8 cellular contexts compared by ENCODE assay signal in genomic region chr10:73785221-73785720, GRCh38. TPM values are rescaled to one million over a fixed set of nuclear protein-coding genes. Genes with fewer than 3 reads are reported as not detected.
DNase-seq lines count a peak whose midpoint lies in the region; ATAC-seq and TF ChIP-seq lines count a peak whose summit lies in the region.

TSS of gene ZSWIM8 (plus strand) at chr10:73785606. CDS start at chr10:73785879, 273 bp downstream.

- H3K36me3 ChIP-seq in Karpas-422 (ENCODE audit: insufficient read depth, low read length), result no peaks in the 10 kb centered on the region
- H3K36me3 ChIP-seq in esophagus muscularis mucosa, result peaks cover 13 to 21% (median 20%) of the 10 kb centered on the region in 4 donors
- H3K36me3 ChIP-seq in muscle layer of duodenum (ENCODE audit: control insufficient read depth in 1 of 2, insufficient read depth in 2 of 2, low read length in 2 of 2), result peaks cover 14 to 16% of the 10 kb centered on the region in 2 donors

- H3K9me2 ChIP-seq in Karpas-422 (replicated peaks; ENCODE audit: insufficient read depth, low read length), result no peaks in the 10 kb centered on the region

- intact Hi-C loops in esophagus muscularis mucosa (cut with DNase I), result loop anchor here (5.0 kb wide), 1 partner anchor 43 kb away; the partner anchor contains the start of gene SEC24C

- H3K4me3 ChIP-seq in Karpas-422 (ENCODE audit: low read length), result peak within 1 kb of the TSS; percentile 97
- H3K4me3 ChIP-seq in esophagus muscularis mucosa, result peak within 1 kb of the TSS; percentile 80 to 97 (median 90)
- H3K4me3 ChIP-seq in muscle layer of duodenum (ENCODE audit: low read depth in 1 of 2, low read length in 2 of 2), result peak within 1 kb of the TSS; percentile 77 to 94

- peak within 1 kb of the TSS; percentile 95 for H3K4me2 ChIP-seq in Karpas-422 (ENCODE audit: low read depth, low read length, poor library complexity, severe bottlenecking)

- no peaks in the 10 kb centered on the region for H3K27me3 ChIP-seq in Karpas-422 (ENCODE audit: low read length)
- H3K27me3 ChIP-seq in esophagus muscularis mucosa, result no peaks in the 10 kb centered on the region
- H3K27me3 ChIP-seq in muscle layer of duodenum (ENCODE audit: low read depth, low read length), result no peaks in the 10 kb centered on the region

- 2% methylated on average over 26 of the region's 35 CpGs for WGBS in esophagus muscularis mucosa

- no peak for TF ChIP-seq EP300 in esophagus muscularis mucosa (IDR thresholded peaks at IDR 0.05)

- TF ChIP-seq POLR2A in esophagus muscularis mucosa (IDR thresholded peaks at IDR 0.05; ENCODE audit: low read depth), result peak; percentile 72

- H3K27ac ChIP-seq in Karpas-422 (ENCODE audit: low read length) (peak within 1 kb of the TSS; percentile 62), esophagus muscularis mucosa (replicated peaks in 1 of 4) (peak within 1 kb of the TSS; percentile 92 to 96 (median 94)), muscle layer of duodenum (ENCODE audit: low read length) (peak within 1 kb of the TSS; percentile 83)

- H3K9me3 ChIP-seq in Karpas-422 (ENCODE audit: low read length) (no peaks in the 10 kb centered on the region), esophagus muscularis mucosa (no peaks in the 10 kb centered on the region), muscle layer of duodenum (ENCODE audit: control insufficient read depth in 1 of 2, low read length in 2 of 2) (no peaks in the 10 kb centered on the region)

- peak; percentile 71 for ATAC-seq in GM21825 (IDR thresholded peaks at IDR 0.05; ENCODE audit: unreplicated experiment)

- H3K79me2 ChIP-seq in Karpas-422 (ENCODE audit: low read length), result peaks cover 68% of the 10 kb centered on the region

- DNase-seq in DMS79 treated with DMSO at 0.1 percent for 48 hours (lab: John Stamatoyannopoulos, UW) (peak; percentile 78), Karpas-422 (peak; percentile 96), RKO (ENCODE audit: low spot score) (peak; percentile 96), activated T-helper 1 cell treated with Interleukin-2 at 50 U/mL for 16 hours (ENCODE audit: low read depth) (peak; percentile 79), esophagus muscularis mucosa (ENCODE audit: extremely low spot score) (peak; percentile 96)
- DNase-seq in stimulated activated CD8-positive, alpha-beta memory T cell treated with anti-CD3 and anti-CD28 coated beads, Interleukin-7, amount 100 ng/mL, for 4 hours (ENCODE audit: low read depth in 2 of 2), result peak; percentile 78 to 79

- peaks cover 42% of the 10 kb centered on the region for H3K4me1 ChIP-seq in Karpas-422 (ENCODE audit: low read length)
- peaks cover 57 to 78% (median 65%) of the 10 kb centered on the region in 4 donors for H3K4me1 ChIP-seq in esophagus muscularis mucosa
- peaks cover 15 to 52% of the 10 kb centered on the region in 2 donors for H3K4me1 ChIP-seq in muscle layer of duodenum (ENCODE audit: control insufficient read depth in 1 of 2, insufficient read depth in 2 of 2, low read length in 2 of 2)

- H3K9ac ChIP-seq in Karpas-422 (ENCODE audit: low read length), result peak within 1 kb of the TSS; percentile 88

- peak in 1 of 3 experiments; percentile 15 for TF ChIP-seq CTCF in esophagus muscularis mucosa (IDR thresholded peaks at IDR 0.05)

- peak within 1 kb of the TSS; percentile 73; the same call in 1 of the 2 replicates for H2AFZ ChIP-seq in Karpas-422 (ENCODE audit: low read length)

- peaks cover 5% of the 10 kb centered on the region; the same call in 1 of the 2 replicates for H4K20me1 ChIP-seq in Karpas-422 (ENCODE audit: insufficient read depth, low read depth, low read length)

RNA-seq across cellular contexts. Expression of gene ZSWIM8, which starts in this region (rescaled TPM):
- total RNA-seq in Karpas-422 (2014; rRNA removed; shearing (Covaris generic); ENCODE audit: low replicate concordance), result 33.0 and 49.5 TPM in 2 replicates
- total RNA-seq in esophagus muscularis mucosa, result 100 to 1,000 TPM in 3 of 4 donors, 10 to 100 TPM in 1; 66.4 to 123 (median 107) TPM

Comparison
In these comparisons a context has a peak if more than half of its experiments do, and no peak if none do; other contexts are left out.
1. Peak in every context shown above with its lines: DNase-seq, ATAC-seq, H3K4me3 ChIP-seq and H3K27ac ChIP-seq.